In the genomic region with DNA sequence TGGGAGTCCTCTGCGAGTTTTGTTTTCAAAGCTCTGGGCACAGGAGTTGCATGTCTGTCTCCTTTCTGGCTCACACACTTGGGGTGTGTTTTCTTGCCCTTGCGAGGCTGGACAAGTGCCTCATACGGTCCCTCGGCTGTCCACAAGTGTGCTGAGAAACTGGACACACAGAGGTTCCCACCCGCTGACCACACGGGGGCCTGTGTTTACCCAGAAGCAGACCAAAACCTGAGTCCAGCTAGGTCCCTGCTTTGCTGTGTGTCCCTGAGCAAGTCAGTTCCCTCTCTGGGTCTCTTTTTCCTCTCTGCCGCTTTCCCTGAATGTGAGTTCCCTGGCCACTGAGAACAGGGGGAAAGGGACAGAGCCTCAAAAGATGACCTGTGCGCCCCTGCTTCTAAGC, we compare ENCODE assay signal across 8 cellular contexts. TPM values are rescaled to one million over a fixed set of nuclear protein-coding genes. Genes with fewer than 3 reads are reported as not detected.
A peak's percentile ranks its signal among the peaks of the same experiment; 100 is the strongest.
DNase-seq lines count a peak whose midpoint lies in the region; ATAC-seq lines count a peak whose summit lies in the region.

No MANE protein-coding gene starts in this region.

- H3K9me3 Mint-ChIP-seq in stimulated activated naive CD8-positive, alpha-beta T cell treated with anti-CD3 and anti-CD28 coated beads, Interleukin-15, Interleukin-2, amounts not matched to agents 100 ng/mL and 50 ng/mL, for 24 hours = peaks cover 3% of the 10 kb centered on the region

- H3K4me3 Mint-ChIP-seq in stimulated activated naive CD8-positive, alpha-beta T cell treated with anti-CD3 and anti-CD28 coated beads, Interleukin-15, Interleukin-2, amounts not matched to agents 100 ng/mL and 50 ng/mL, for 24 hours = peak overlapping the region; percentile 91

- H3K9ac ChIP-seq in mucosa of stomach (ENCODE audit: low read length) = peak overlapping the region; percentile 78

- no peaks in the 10 kb centered on the region for H3K36me3 ChIP-seq in mucosa of stomach (ENCODE audit: control insufficient read depth, insufficient read depth, low read length)

- H3K27ac Mint-ChIP-seq in stimulated activated naive CD8-positive, alpha-beta T cell treated with anti-CD3 and anti-CD28 coated beads, Interleukin-15, Interleukin-2, amounts not matched to agents 100 ng/mL and 50 ng/mL, for 24 hours = peak overlapping the region; percentile 96

- H3K4me1 Mint-ChIP-seq in stimulated activated naive CD8-positive, alpha-beta T cell treated with anti-CD3 and anti-CD28 coated beads, Interleukin-15, Interleukin-2, amounts not matched to agents 100 ng/mL and 50 ng/mL, for 24 hours (ENCODE audit: low read depth) = peaks cover 42% of the 10 kb centered on the region

- H3K36me3 Mint-ChIP-seq in stimulated activated naive CD8-positive, alpha-beta T cell treated with anti-CD3 and anti-CD28 coated beads, Interleukin-15, Interleukin-2, amounts not matched to agents 100 ng/mL and 50 ng/mL, for 24 hours (ENCODE audit: low read depth) = peaks cover 30% of the 10 kb centered on the region

- H3K4me3 ChIP-seq in mucosa of stomach (ENCODE audit: low read length) = no peak overlapping the region

- H3K27me3 Mint-ChIP-seq in stimulated activated naive CD8-positive, alpha-beta T cell treated with anti-CD3 and anti-CD28 coated beads, Interleukin-15, Interleukin-2, amounts not matched to agents 100 ng/mL and 50 ng/mL, for 24 hours = no peaks in the 10 kb centered on the region

- H3K9me3 ChIP-seq in mucosa of stomach (ENCODE audit: control insufficient read depth, low read length) = no peaks in the 10 kb centered on the region

- H3K27me3 ChIP-seq in mucosa of stomach (ENCODE audit: control insufficient read depth, insufficient read depth, low read length) = no peaks in the 10 kb centered on the region

- no peak for ATAC-seq in stimulated activated naive CD8-positive, alpha-beta T cell treated with anti-CD3 and anti-CD28 coated beads, Interleukin-15, Interleukin-2, amounts not matched to agents 100 U/mL and 50 U/mL, for 24 hours
- no peak for ATAC-seq in GM21825 (IDR thresholded peaks at IDR 0.05; ENCODE audit: unreplicated experiment)

- DNase-seq in stimulated activated naive CD8-positive, alpha-beta T cell treated with anti-CD3 and anti-CD28 coated beads, Interleukin-15, Interleukin-2, amounts not matched to agents 100 U/mL and 50 U/mL, for 24 hours = no peak
- DNase-seq in caudate nucleus (lab: John Stamatoyannopoulos, UW) (no peak), NCI-H2196 treated with DMSO at 0.1 percent for 48 hours (lab: John Stamatoyannopoulos, UW; ENCODE audit: unreplicated experiment) (no peak), cerebellum (ENCODE audit: low spot score) (no peak)
- DNase-seq in activated CD4-positive, CD25-positive, alpha-beta regulatory T cell (lab: John Stamatoyannopoulos, UW) = no peak

- peak overlapping the region; percentile 46 for H3K27ac ChIP-seq in caudate nucleus (ENCODE audit: low read depth, low read length)

- H3K4me1 ChIP-seq in mucosa of stomach (ENCODE audit: control insufficient read depth, insufficient read depth, low read length) = peaks cover 13% of the 10 kb centered on the region

RNA-seq across cellular contexts. Expression of a gene that starts 0.7 kb away (rescaled TPM):
- 3.4 TPM for total RNA-seq in cerebellum

RNA-seq across cellular contexts. Expression of a gene that starts 39.4 kb away (rescaled TPM):
- 5.4 TPM for total RNA-seq in cerebellum
